8 cellular contexts compared by ENCODE assay signal in the genomic region with DNA sequence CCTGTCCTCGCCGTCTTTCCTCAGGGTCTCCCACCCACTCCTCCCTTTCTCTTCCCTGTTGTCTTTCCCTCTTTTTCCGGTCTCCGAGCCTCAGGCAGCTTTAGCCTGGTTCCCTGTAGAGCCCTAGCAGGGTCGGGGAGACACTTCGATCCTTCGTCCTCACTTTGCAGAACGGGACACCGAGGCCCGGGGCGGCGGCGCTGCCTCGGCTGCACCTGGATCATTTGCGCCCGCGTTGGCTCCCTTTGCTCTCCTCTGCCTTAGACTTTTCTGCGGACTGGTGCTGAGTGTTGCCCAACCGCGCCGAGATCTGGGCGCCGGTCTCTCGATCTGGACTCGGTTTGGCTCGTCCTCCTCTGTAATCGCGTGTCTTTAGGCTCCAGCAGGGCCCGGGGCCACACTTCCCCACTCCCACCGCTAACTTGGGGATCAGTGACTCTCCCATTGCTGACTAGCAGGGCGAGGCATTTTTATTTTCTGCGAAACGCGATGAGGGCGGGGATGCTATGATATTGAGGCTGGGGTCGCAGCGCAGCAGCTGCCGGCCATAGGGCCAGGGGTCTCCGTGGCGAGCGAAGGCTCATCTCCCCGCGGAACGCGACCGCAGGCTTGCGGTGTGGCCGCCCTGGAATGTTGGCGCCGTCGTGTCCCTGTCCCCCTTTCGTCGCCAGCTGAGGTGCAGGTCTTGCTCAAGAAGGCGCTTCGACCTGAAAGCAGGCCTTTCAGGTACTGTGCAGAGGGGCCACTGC. TPM values are rescaled to one million over a fixed set of nuclear protein-coding genes. Genes with fewer than 3 reads are reported as not detected.
DNase-seq lines count a peak whose midpoint lies in the region; ATAC-seq and TF ChIP-seq lines count a peak whose summit lies in the region.

No MANE protein-coding gene starts in this region.

- no peak for DNase-seq in SK-N-SH
- peak; percentile 33 to 42 for DNase-seq in activated T-cell treated with anti-CD3 and anti-CD28 coated beads, Interleukin-2, amount 50 U/mL, for 48 hours
- DNase-seq in caudate nucleus (lab: John Stamatoyannopoulos, UW): no peak
- no peak for DNase-seq in tibial nerve (ENCODE audit: low spot score in 2 of 2)
- DNase-seq in anterior cingulate cortex (lab: John Stamatoyannopoulos, UW): no peak

- H3K4me2 ChIP-seq in SK-N-SH: peak overlapping the region; percentile 89; the same call in 1 of the 2 replicates

- H2AFZ ChIP-seq in SK-N-SH (ENCODE audit: low read depth): peak overlapping the region; percentile 71; the same call in 1 of the 2 replicates

- H3K4me1 ChIP-seq in SK-N-SH (ENCODE audit: control insufficient read depth in 1 of 2, insufficient read depth in 2 of 2, low read depth in 1 of 2, low read length in 1 of 2) (peaks cover 0 to 9% of the 10 kb centered on the region in 2 experiments; a peak in 2 of 4 replicates), iPS-18a (ENCODE audit: control insufficient read depth, low read depth, low read length) (peaks cover 3% of the 10 kb centered on the region), stomach smooth muscle (ENCODE audit: control insufficient read depth, insufficient read depth, low read length) (peaks cover 20% of the 10 kb centered on the region), tibial nerve (peaks cover 0 to 25% (median 15%) of the 10 kb centered on the region in 4 donors)

- 81% methylated on average over 46 of the region's 55 CpGs for WGBS in SK-N-SH (ENCODE audit: low lambda C conversion rate)
- 11 to 13% methylated on average over 51 to 55 of the region's 55 CpGs for WGBS in tibial nerve, 2 donors

- no peaks in the 10 kb centered on the region; the same call in none of the 2 replicates for H3K79me2 ChIP-seq in SK-N-SH (ENCODE audit: insufficient read depth)

- H3K36me3 ChIP-seq in SK-N-SH (replicated peaks in 1 of 2; ENCODE audit: control insufficient read depth in 1 of 2, insufficient read depth in 2 of 2, low read length in 1 of 2) (peaks cover 0 to 2% of the 10 kb centered on the region in 2 experiments), iPS-18a (ENCODE audit: control insufficient read depth, low read depth, low read length) (peaks cover 9% of the 10 kb centered on the region), stomach smooth muscle (ENCODE audit: control insufficient read depth in 2 of 2, insufficient read depth in 2 of 2, low read length in 2 of 2) (no peaks in the 10 kb centered on the region), tibial nerve (no peaks in the 10 kb centered on the region)

- no peaks in the 10 kb centered on the region for H3F3A ChIP-seq in SK-N-SH (replicated peaks; ENCODE audit: insufficient read depth)

- no peak for TF ChIP-seq RAD21 in SK-N-SH (IDR thresholded peaks at IDR 0.05; ENCODE audit: low read length)

- H3K9ac ChIP-seq in SK-N-SH (no peak overlapping the region; the same call in 1 of the 2 replicates), iPS-18a (ENCODE audit: low read length) (peak overlapping the region; percentile 57), stomach smooth muscle (ENCODE audit: low read length in 2 of 2) (no peak overlapping the region)

- POLR2A ChIA-PET in SK-N-SH (lab: Yijun Ruan, JAX): no interaction called here

- TF ChIP-seq EP300 in SK-N-SH (IDR thresholded peaks at IDR 0.05; ENCODE audit: borderline replicate concordance in 1 of 2, low read depth in 1 of 2, low read length in 1 of 2) (no peak), tibial nerve (IDR thresholded peaks at IDR 0.05) (no peak)

- no peaks in the 10 kb centered on the region for H4K20me1 ChIP-seq in SK-N-SH (ENCODE audit: insufficient read depth)

- CTCF ChIA-PET in SK-N-SH (lab: Yijun Ruan, JAX): interaction anchor here (0.5 to 1.2 kb wide), 4 partner anchors 11 to 664 kb away, joined by 3 to 4 read pairs (median 3); no protein-coding TSS in a partner anchor

- H3K9me2 ChIP-seq in SK-N-SH: no peaks in the 10 kb centered on the region

- H3K4me3 ChIP-seq in SK-N-SH (ENCODE audit: low read depth in 2 of 2, low read length in 1 of 2) (peak overlapping the region in 1 of 2 experiments; percentile 83; a peak in 1 of 4 replicates), iPS-18a (ENCODE audit: low read length) (peak overlapping the region; percentile 93), stomach smooth muscle (ENCODE audit: low read length in 2 of 2) (peak overlapping the region; percentile 66 to 70), tibial nerve (peak overlapping the region in 2 of 4 donors; percentile 60 to 68)

- H3K9me3 ChIP-seq in SK-N-SH (no peaks in the 10 kb centered on the region), iPS-18a (ENCODE audit: control insufficient read depth, low read depth, low read length) (no peaks in the 10 kb centered on the region), stomach smooth muscle (ENCODE audit: control insufficient read depth in 2 of 2, low read length in 2 of 2) (no peaks in the 10 kb centered on the region), tibial nerve (no peaks in the 10 kb centered on the region)

- H3K27me3 ChIP-seq in SK-N-SH (ENCODE audit: insufficient read depth) (no peaks in the 10 kb centered on the region), iPS-18a (ENCODE audit: control insufficient read depth, insufficient read depth, low read length) (peaks cover 31% of the 10 kb centered on the region), stomach smooth muscle (ENCODE audit: control insufficient read depth in 1 of 2, insufficient read depth in 2 of 2, low read length in 2 of 2) (peaks cover 40 to 53% of the 10 kb centered on the region in 2 donors), tibial nerve (peaks cover 2 to 87% of the 10 kb centered on the region in 2 donors)

- no peak overlapping the region for H3K27ac ChIP-seq in SK-N-SH (ENCODE audit: low read depth in 2 of 2, low read length in 1 of 2)
- no peak overlapping the region for H3K27ac ChIP-seq in iPS-18a (ENCODE audit: low read length)
- H3K27ac ChIP-seq in stomach smooth muscle (ENCODE audit: low read length): no peak overlapping the region
- no peak overlapping the region for H3K27ac ChIP-seq in caudate nucleus (ENCODE audit: low read depth, low read length)
- H3K27ac ChIP-seq in tibial nerve: no peak overlapping the region

- no peak for TF ChIP-seq POLR2A in tibial nerve (IDR thresholded peaks at IDR 0.05)

- no peak for ATAC-seq in SK-N-SH treated with all-trans-retinoic acid at 6 μM for 48 hours

- TF ChIP-seq CTCF in SK-N-SH (IDR thresholded peaks at IDR 0.05) (no peak), tibial nerve (IDR thresholded peaks at IDR 0.05) (no peak)

TF ChIP-seq in SK-N-SH, 30 proteins besides CTCF, POLR2A, EP300 and RAD21 (continues in another document):
- no peak for TF ChIP-seq RXRA (IDR thresholded peaks at IDR 0.05; ENCODE audit: borderline replicate concordance, low read depth)
- TF ChIP-seq MXI1 (IDR thresholded peaks at IDR 0.05; ENCODE audit: low read depth, low read length): no peak
- TF ChIP-seq YY1 (IDR thresholded peaks at IDR 0.05; ENCODE audit: low read depth): no peak
- TF ChIP-seq, protein P1, sequence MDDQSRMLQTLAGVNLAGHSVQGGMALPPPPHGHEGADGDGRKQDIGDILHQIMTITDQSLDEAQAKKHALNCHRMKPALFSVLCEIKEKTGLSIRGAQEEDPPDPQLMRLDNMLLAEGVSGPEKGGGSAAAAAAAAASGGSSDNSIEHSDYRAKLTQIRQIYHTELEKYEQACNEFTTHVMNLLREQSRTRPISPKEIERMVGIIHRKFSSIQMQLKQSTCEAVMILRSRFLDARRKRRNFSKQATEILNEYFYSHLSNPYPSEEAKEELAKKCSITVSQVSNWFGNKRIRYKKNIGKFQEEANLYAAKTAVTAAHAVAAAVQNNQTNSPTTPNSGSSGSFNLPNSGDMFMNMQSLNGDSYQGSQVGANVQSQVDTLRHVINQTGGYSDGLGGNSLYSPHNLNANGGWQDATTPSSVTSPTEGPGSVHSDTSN (IDR thresholded peaks at IDR 0.05): no peak
- TF ChIP-seq MEF2A (IDR thresholded peaks at IDR 0.05; ENCODE audit: borderline replicate concordance, low read depth): no peak
- TF ChIP-seq RCOR1 (IDR thresholded peaks at IDR 0.05; ENCODE audit: low read length): no peak

TF ChIP-seq in SK-N-SH treated with all-trans-retinoic acid at 6 μM for 48 hours, 23 proteins besides CTCF, POLR2A, EP300 and RAD21 (continues in another document):
- TF ChIP-seq TSHZ2 (CRISPR knock-in tag; IDR thresholded peaks at IDR 0.05) (no peak), ESRRG (CRISPR knock-in tag; IDR thresholded peaks at IDR 0.05) (no peak), SNAI2 (CRISPR knock-in tag; IDR thresholded peaks at IDR 0.05) (no peak), PPARA (CRISPR knock-in tag; IDR thresholded peaks at IDR 0.05; ENCODE audit: borderline replicate concordance) (no peak), GLIS3 (CRISPR knock-in tag; IDR thresholded peaks at IDR 0.05) (no peak)

RNA-seq across cellular contexts. Expression of gene E2F8, which starts 1.6 kb away (rescaled TPM):
- 2.5 and 2.7 TPM in 2 replicates for polyA plus RNA-seq in SK-N-SH (2012; rRNA removed)
- 2.0 and 2.1 TPM in 2 replicates for polyA plus RNA-seq in SK-N-SH (2012; cell fraction: cytosol; rRNA removed)
- polyA plus RNA-seq in SK-N-SH (2012; cell fraction: nucleus; rRNA removed): 2.9 and 3.6 TPM in 2 replicates
- not detected for total RNA-seq in tibial nerve

RNA-seq across cellular contexts. Expression of gene CSRP3, which starts 40.6 kb away (rescaled TPM):
- not detected in 2 replicates for polyA plus RNA-seq in SK-N-SH (2012; rRNA removed)
- 0.04 TPM in 1 of 2 replicates, not detected in the other for polyA plus RNA-seq in SK-N-SH (2012; cell fraction: cytosol; rRNA removed)
- polyA plus RNA-seq in SK-N-SH (2012; cell fraction: nucleus; rRNA removed): not detected in 2 replicates
- not detected for total RNA-seq in tibial nerve

Comparison
In these comparisons a context has a peak if more than half of its experiments do, and no peak if none do; other contexts are left out.
1. DNase-seq: peak in activated T-cell treated with anti-CD3 and anti-CD28 coated beads, Interleukin-2, amount 50 U/mL, for 48 hours (2 of 2); none in SK-N-SH (single experiment), caudate nucleus (0 of 61), tibial nerve (0 of 2) and anterior cingulate cortex (0 of 58).